Comparison of ENCODE assay signal across 12 cellular contexts in genomic region chr1:35533596-35533995, GRCh38. TPM values are rescaled to one million over a fixed set of nuclear protein-coding genes. Genes with fewer than 3 reads are reported as not detected.
"Had no signal": no experiment of that assay in that cellular context is flagged by ENCODE, and none has a peak within 500 bp of the region (broad histone marks: within the 10 kb centered on the region; RNA-seq: fewer than 3 reads in every experiment).

No MANE protein-coding gene starts in this region.

- ATAC-seq: activated CD4-positive, CD25-positive, alpha-beta regulatory T cell treated with anti-CD3 and anti-CD28 coated beads, Interleukin-2, amount 50 U/mL, for 24 hours; activated T-cell treated with anti-CD3 and anti-CD28 coated beads, Interleukin-2, amount 50 U/mL, for 4 hours; gastrocnemius medialis had no signal

- DNase-seq: activated CD4-positive, alpha-beta T cell treated with anti-CD3 and anti-CD28 coated beads, Interleukin-2, amount 50 U/mL, for 4 hours; activated effector memory CD4-positive, alpha-beta T cell treated with anti-CD3 and anti-CD28 coated beads, Interleukin-2, amount 50 U/mL, for 16 hours; activated naive CD8-positive, alpha-beta T cell treated with anti-CD3 and anti-CD28 coated beads for 36 hours; activated T-cell treated with anti-CD3 and anti-CD28 coated beads, Interleukin-2, amount 50 U/mL, for 4 hours; gastrocnemius medialis; kidney; naive B cell; posterior cingulate gyrus; stimulated activated CD4-positive, alpha-beta T cell treated with anti-CD3 and anti-CD28 coated beads, Interleukin-15, amount 100 ng/mL, for 24 hours had no signal

- H3K9me3 ChIP-seq: gastrocnemius medialis, neutrophil, tibial nerve had no signal

- H3K27me3 ChIP-seq: gastrocnemius medialis, neutrophil, tibial nerve had no signal

- H3K27me3 Mint-ChIP-seq: activated naive CD8-positive, alpha-beta T cell treated with anti-CD3 and anti-CD28 coated beads for 36 hours; naive B cell had no signal

- H3K27ac Mint-ChIP-seq: activated naive CD8-positive, alpha-beta T cell treated with anti-CD3 and anti-CD28 coated beads for 36 hours; naive B cell had no signal

- H3K4me3 ChIP-seq: gastrocnemius medialis, tibial nerve had no signal

- H3K27ac ChIP-seq: gastrocnemius medialis, neutrophil, tibial nerve had no signal

- H3K4me3 Mint-ChIP-seq: activated naive CD8-positive, alpha-beta T cell treated with anti-CD3 and anti-CD28 coated beads for 36 hours; activated T-cell treated with anti-CD3 and anti-CD28 coated beads, Interleukin-2, amount 50 U/mL, for 4 hours; naive B cell had no signal

RNA-seq across cellular contexts. Expression of gene TFAP2E, which starts 39.5 kb away (rescaled TPM):
- total RNA-seq: gastrocnemius medialis had no signal
